Comparison of ENCODE assay signal across 8 cellular contexts in the genomic region with DNA sequence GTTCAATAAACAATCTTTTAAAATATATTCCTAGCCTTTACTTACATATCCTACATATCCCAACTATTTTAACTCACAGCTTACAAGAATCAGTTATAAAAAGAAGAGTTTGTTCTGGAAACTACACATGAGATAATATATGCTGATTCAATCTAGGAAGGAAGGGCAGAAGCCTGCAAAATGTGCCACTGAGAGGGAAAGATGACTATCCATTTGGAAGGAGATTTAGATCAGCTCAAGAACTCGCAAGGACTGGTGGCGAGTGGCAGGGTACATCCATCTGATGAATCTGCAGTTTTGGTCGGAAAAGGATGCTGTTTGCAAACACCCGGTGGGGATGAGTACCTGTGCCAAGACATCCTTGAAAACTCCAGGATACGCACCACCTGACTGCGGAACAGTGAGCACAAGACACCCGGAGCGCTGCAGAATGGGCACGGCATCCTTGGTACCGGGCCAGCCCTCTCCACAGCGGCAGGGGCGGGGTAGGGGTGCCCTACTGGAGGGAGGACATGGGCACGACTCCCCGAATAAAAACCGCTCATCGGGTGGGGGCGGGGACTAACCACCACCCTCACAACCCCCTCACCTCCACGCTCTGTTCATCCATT. TPM values are rescaled to one million over a fixed set of nuclear protein-coding genes. Genes with fewer than 3 reads are reported as not detected.
DNase-seq lines count a peak whose midpoint lies in the region; TF ChIP-seq lines count a peak whose summit lies in the region.

No MANE protein-coding gene starts in this region.

- DNase-seq in EL: peak; percentile 64
- peak; percentile 64 for DNase-seq in NB4 (ENCODE audit: low read depth)
- peak; percentile 37 for DNase-seq in brain microvascular endothelial cell
- peak; percentile 25 for DNase-seq in smooth muscle cell (lab: John Stamatoyannopoulos, UW; ENCODE audit: unreplicated experiment)
- DNase-seq in NCI-H1048 (lab: John Stamatoyannopoulos, UW): no peak

- H3K9me3 ChIP-seq in HEK293 (ENCODE audit: control insufficient read depth, insufficient read depth, low read depth, low read length) (no peaks in the 10 kb centered on the region), iPS-20b (ENCODE audit: insufficient read depth, low read depth, low read length) (no peaks in the 10 kb centered on the region), smooth muscle cell (replicated peaks; ENCODE audit: low read depth) (no peaks in the 10 kb centered on the region)

- 3% methylated on average over 14 of the region's 18 CpGs for WGBS in smooth muscle cell (ENCODE audit: low lambda C conversion rate)

- in situ Hi-C loops in brain microvascular endothelial cell (cut with HindIII; ENCODE audit: low pct_ligation_motif_present, low sequenced_read_pairs): no loop called here

- peak overlapping the region; percentile 89 for H3K27ac ChIP-seq in HEK293 (ENCODE audit: extremely low read depth, low read depth, low read length)
- peak overlapping the region; percentile 92 for H3K27ac ChIP-seq in VCaP
- H3K27ac ChIP-seq in brain microvascular endothelial cell: peak overlapping the region; percentile 96
- H3K27ac ChIP-seq in iPS-20b (ENCODE audit: low read length): no peak overlapping the region
- H3K27ac ChIP-seq in smooth muscle cell (ENCODE audit: low read depth): peak overlapping the region; percentile 74

- peaks cover 23% of the 10 kb centered on the region for H3K79me2 ChIP-seq in smooth muscle cell (ENCODE audit: low read depth)

- peaks cover 23 to 31% of the 10 kb centered on the region in 2 experiments for H3K36me3 ChIP-seq in HEK293 (ENCODE audit: control insufficient read depth in 2 of 2, insufficient read depth in 1 of 2, low read length in 2 of 2)
- peaks cover 4% of the 10 kb centered on the region for H3K36me3 ChIP-seq in brain microvascular endothelial cell (replicated peaks)
- peaks cover 32% of the 10 kb centered on the region for H3K36me3 ChIP-seq in iPS-20b (ENCODE audit: insufficient read depth, low read depth, low read length)
- no peaks in the 10 kb centered on the region for H3K36me3 ChIP-seq in smooth muscle cell (ENCODE audit: low read depth)

- H3K4me1 ChIP-seq in HEK293 (ENCODE audit: control insufficient read depth, insufficient read depth, low read length): no peaks in the 10 kb centered on the region
- no peaks in the 10 kb centered on the region for H3K4me1 ChIP-seq in iPS-20b (ENCODE audit: insufficient read depth, low read length)
- H3K4me1 ChIP-seq in smooth muscle cell (ENCODE audit: low read depth): peaks cover 11% of the 10 kb centered on the region

- H3K9ac ChIP-seq in iPS-20b (ENCODE audit: low read depth, low read length) (peak overlapping the region; percentile 90), smooth muscle cell (ENCODE audit: low read depth) (peak overlapping the region; percentile 87)

- H2AFZ ChIP-seq in smooth muscle cell (ENCODE audit: low read depth): peak overlapping the region; percentile 72

- H4K20me1 ChIP-seq in smooth muscle cell (ENCODE audit: low read depth): peaks cover 4% of the 10 kb centered on the region

- H3K4me2 ChIP-seq in smooth muscle cell: peak overlapping the region; percentile 92

- peak overlapping the region; percentile 83 for H3K4me3 ChIP-seq in HEK293 (ENCODE audit: low read depth, low read length)
- peak overlapping the region; percentile 97 for H3K4me3 ChIP-seq in NB4 (ENCODE audit: low read depth, low read length)
- H3K4me3 ChIP-seq in brain microvascular endothelial cell (ENCODE audit: low read depth, low read length): peak overlapping the region; percentile 88
- peak overlapping the region; percentile 98 for H3K4me3 ChIP-seq in iPS-20b (ENCODE audit: low read length)
- H3K4me3 ChIP-seq in smooth muscle cell: peak overlapping the region; percentile 87

- TF ChIP-seq POLR2A in NB4 (IDR thresholded peaks at IDR 0.05; ENCODE audit: extremely low read depth, insufficient read length): no peak

- H3F3A ChIP-seq in smooth muscle cell (ENCODE audit: low read depth): peaks cover 4% of the 10 kb centered on the region

- TF ChIP-seq CTCF in HEK293 (tag by site-specific recombination; IDR thresholded peaks at IDR 0.05): no peak
- no peak for TF ChIP-seq CTCF in NB4 (IDR thresholded peaks at IDR 0.05; ENCODE audit: low read depth, low read length)
- TF ChIP-seq CTCF in VCaP (conservative IDR thresholded peaks at IDR 0.05): no peak
- TF ChIP-seq CTCF in brain microvascular endothelial cell (IDR thresholded peaks at IDR 0.05; ENCODE audit: low read depth, low read length, missing control alignments): no peak
- TF ChIP-seq CTCF in smooth muscle cell (IDR thresholded peaks at IDR 0.05; ENCODE audit: borderline replicate concordance, insufficient read depth, poor library complexity, severe bottlenecking): no peak

- CTCF ChIA-PET in HEK293 (lab: Yijun Ruan, JAX): interaction anchor here (0.7 to 1.3 kb wide), 4 partner anchors 10 to 587 kb away, joined by 3 to 6 read pairs (median 5); no protein-coding TSS in a partner anchor

- POLR2A ChIA-PET in HEK293 (lab: Yijun Ruan, JAX): interaction anchor here (0.5 to 4.6 kb wide), 13 partner anchors 13 to 689 kb away, joined by 3 to 68 read pairs (median 4); a partner anchor contains a TSS

- H3K27me3 ChIP-seq in brain microvascular endothelial cell (replicated peaks): no peaks in the 10 kb centered on the region
- H3K27me3 ChIP-seq in iPS-20b (ENCODE audit: insufficient read depth, low read length): no peaks in the 10 kb centered on the region
- H3K27me3 ChIP-seq in smooth muscle cell (ENCODE audit: low read depth): no peaks in the 10 kb centered on the region

TF ChIP-seq in HEK293, 187 proteins besides CTCF, POLR2A, EP300 and RAD21 (continues in another document):
- peak; percentile 53 for TF ChIP-seq ZIC2 (tag by site-specific recombination; IDR thresholded peaks at IDR 0.05)
- peak; percentile 47; the same call in 1 of the 2 replicates for TF ChIP-seq ZBTB48 (tag by site-specific recombination; IDR thresholded peaks at IDR 0.05)
- no peak for TF ChIP-seq MZF1 (tag by site-specific recombination; IDR thresholded peaks at IDR 0.05; ENCODE audit: borderline replicate concordance)
- peak; percentile 94 for TF ChIP-seq ZBTB20 (tag by site-specific recombination; IDR thresholded peaks at IDR 0.05)
- TF ChIP-seq IKZF3 (tag by site-specific recombination; IDR thresholded peaks at IDR 0.05): peak; percentile 55; the same call in 1 of the 2 replicates
- peak; percentile 67; the same call in 1 of the 2 replicates for TF ChIP-seq ZNF600 (tag by site-specific recombination; IDR thresholded peaks at IDR 0.05)
- peak; percentile 51 for TF ChIP-seq ZBTB17 (tag by site-specific recombination; IDR thresholded peaks at IDR 0.05)
- 0 out of 2 replicates have a peak, but pooled peaks have one; percentile 10 for TF ChIP-seq ZNF366 (tag by site-specific recombination; conservative IDR thresholded peaks at IDR 0.05)
- TF ChIP-seq KLF1 (tag by site-specific recombination; IDR thresholded peaks at IDR 0.05): peak; percentile 20; the same call in 1 of the 2 replicates
- TF ChIP-seq, protein P1, sequence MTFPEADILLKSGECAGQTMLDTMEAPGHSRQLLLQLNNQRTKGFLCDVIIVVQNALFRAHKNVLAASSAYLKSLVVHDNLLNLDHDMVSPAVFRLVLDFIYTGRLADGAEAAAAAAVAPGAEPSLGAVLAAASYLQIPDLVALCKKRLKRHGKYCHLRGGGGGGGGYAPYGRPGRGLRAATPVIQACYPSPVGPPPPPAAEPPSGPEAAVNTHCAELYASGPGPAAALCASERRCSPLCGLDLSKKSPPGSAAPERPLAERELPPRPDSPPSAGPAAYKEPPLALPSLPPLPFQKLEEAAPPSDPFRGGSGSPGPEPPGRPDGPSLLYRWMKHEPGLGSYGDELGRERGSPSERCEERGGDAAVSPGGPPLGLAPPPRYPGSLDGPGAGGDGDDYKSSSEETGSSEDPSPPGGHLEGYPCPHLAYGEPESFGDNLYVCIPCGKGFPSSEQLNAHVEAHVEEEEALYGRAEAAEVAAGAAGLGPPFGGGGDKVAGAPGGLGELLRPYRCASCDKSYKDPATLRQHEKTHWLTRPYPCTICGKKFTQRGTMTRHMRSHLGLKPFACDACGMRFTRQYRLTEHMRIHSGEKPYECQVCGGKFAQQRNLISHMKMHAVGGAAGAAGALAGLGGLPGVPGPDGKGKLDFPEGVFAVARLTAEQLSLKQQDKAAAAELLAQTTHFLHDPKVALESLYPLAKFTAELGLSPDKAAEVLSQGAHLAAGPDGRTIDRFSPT (tag by site-specific recombination; IDR thresholded peaks at IDR 0.05): peak; percentile 78
- TF ChIP-seq ZNF792 (tag by site-specific recombination; IDR thresholded peaks at IDR 0.05): no peak
- TF ChIP-seq ZNF266 (tag by site-specific recombination; IDR thresholded peaks at IDR 0.05; ENCODE audit: low read depth): 0 out of 2 replicates have a peak, but pooled peaks have one; percentile 32
- peak; percentile 26 for TF ChIP-seq GLIS1 (tag by site-specific recombination; IDR thresholded peaks at IDR 0.05)

RNA-seq across cellular contexts. Expression of a gene that starts 0.7 kb away (rescaled TPM):
- total RNA-seq in smooth muscle cell: 16.5 and 20.7 TPM in 2 replicates
- polyA plus RNA-seq in smooth muscle cell: 8.0 and 11.4 TPM in 2 replicates

RNA-seq across cellular contexts. Expression of a gene that starts 49.0 kb away (rescaled TPM):
- 64.9 and 77.8 TPM in 2 replicates for total RNA-seq in smooth muscle cell
- polyA plus RNA-seq in smooth muscle cell: 41.2 and 47.5 TPM in 2 replicates

RNA-seq across cellular contexts. Expression of a gene that starts 49.6 kb away (rescaled TPM):
- 3.0 and 4.2 TPM in 2 replicates for total RNA-seq in smooth muscle cell
- polyA plus RNA-seq in smooth muscle cell: 7.0 and 7.9 TPM in 2 replicates
